ENCODE assay signal across 17 cellular contexts in genomic region chr1:5977494-5978444, GRCh38. TPM values are rescaled to one million over a fixed set of nuclear protein-coding genes. Genes with fewer than 3 reads are reported as not detected.
DNase-seq lines count a peak whose midpoint lies in the region; ATAC-seq and TF ChIP-seq lines count a peak whose summit lies in the region.
"Had no signal": no experiment of that assay in that cellular context is flagged by ENCODE, and none has a peak within 500 bp of the region (broad histone marks: within the 10 kb centered on the region; RNA-seq: fewer than 3 reads in every experiment).

No MANE protein-coding gene starts in this region.

- H3K36me3 Mint-ChIP-seq in Caco-2 (ENCODE audit: insufficient read depth, unreplicated experiment): peaks cover 18% of the 10 kb centered on the region
- H3K36me3 Mint-ChIP-seq in activated T-helper 1 cell treated with anti-CD3 and anti-CD28 coated beads, Interleukin-12 subunit alpha, Interleukin-12 subunit beta, Interleukin-2, Interleukin-4 antibody, amounts not matched to agents 30 ng/mL and 10 ng/mL and 1 ng/mL, durations not matched to agents 14 hours and 24 hours and 36 hours (ENCODE audit: low read depth): peaks cover 14% of the 10 kb centered on the region
- H3K36me3 Mint-ChIP-seq in natural killer cell treated with Interleukin-12 subunit alpha and Interleukin-12 subunit beta and Interleukin-15 and Interleukin-18, amount 100 ng/mL, for 72 hours: peaks cover 7% of the 10 kb centered on the region

- H3K27me3 Mint-ChIP-seq in Caco-2 (ENCODE audit: insufficient read depth, unreplicated experiment): no peaks in the 10 kb centered on the region
- no peaks in the 10 kb centered on the region for H3K27me3 Mint-ChIP-seq in activated T-helper 1 cell treated with anti-CD3 and anti-CD28 coated beads, Interleukin-12 subunit alpha, Interleukin-12 subunit beta, Interleukin-2, Interleukin-4 antibody, amounts not matched to agents 30 ng/mL and 10 ng/mL and 1 ng/mL, durations not matched to agents 14 hours and 24 hours and 36 hours (ENCODE audit: insufficient read depth)
- H3K27me3 Mint-ChIP-seq in natural killer cell treated with Interleukin-12 subunit alpha and Interleukin-12 subunit beta and Interleukin-15 and Interleukin-18, amount 100 ng/mL, for 72 hours: no peaks in the 10 kb centered on the region

- CTCF ChIA-PET in Caco-2 (lab: Charles Lee): no interaction called here

- H3K4me3 ChIP-seq in Caco-2 (ENCODE audit: low read depth, low read length): no peak overlapping the region
- H3K4me3 ChIP-seq: coronary artery, esophagus muscularis mucosa, hepatocyte, PC-9, smooth muscle cell had no signal

- peak; percentile 9 for DNase-seq in NCI-H146 (lab: John Stamatoyannopoulos, UW)
- DNase-seq in NCI-H146 treated with DMSO at 0.1 percent for 48 hours (lab: John Stamatoyannopoulos, UW; ENCODE audit: unreplicated experiment): no peak
- DNase-seq in Caco-2: no peak
- DNase-seq in activated T-helper 1 cell treated with anti-CD3 and anti-CD28 coated beads, Interleukin-12 subunit alpha, Interleukin-12 subunit beta, Interleukin-2, Interleukin-4 antibody, amounts not matched to agents 30 ng/mL and 10 ng/mL and 1 ng/mL, durations not matched to agents 14 hours and 24 hours and 36 hours (ENCODE audit: low spot score): no peak
- DNase-seq in natural killer cell treated with Interleukin-12 subunit alpha and Interleukin-12 subunit beta and Interleukin-15 and Interleukin-18, amount 100 ng/mL, for 72 hours (ENCODE audit: low spot score): no peak
- DNase-seq: amniotic stem cell, DMS153, NCI-H1092 treated with DMSO at 0.1 percent for 48 hours, NCI-H345, PC-9 had no signal

- no peak for ATAC-seq in natural killer cell treated with Interleukin-12 subunit alpha and Interleukin-12 subunit beta and Interleukin-15 and Interleukin-18, amount 100 ng/mL, for 72 hours
- no peak for ATAC-seq in HG03520 (IDR thresholded peaks at IDR 0.05; ENCODE audit: unreplicated experiment)
- ATAC-seq in HG02623 (IDR thresholded peaks at IDR 0.05; ENCODE audit: unreplicated experiment): no peak
- no peak for ATAC-seq in GM21717 (IDR thresholded peaks at IDR 0.05; ENCODE audit: unreplicated experiment)

- POLR2A ChIA-PET in Caco-2 (lab: Charles Lee): no interaction called here

- no peak for TF ChIP-seq CTCF in Caco-2 (IDR thresholded peaks at IDR 0.05; ENCODE audit: insufficient read depth in 1 of 2, low read depth in 1 of 2, low read length in 1 of 2, severe bottlenecking in 1 of 2, unreplicated experiment in 1 of 2)

- H3K4me1 Mint-ChIP-seq in Caco-2 (ENCODE audit: low read depth, unreplicated experiment): no peaks in the 10 kb centered on the region
- peaks cover 41% of the 10 kb centered on the region for H3K4me1 Mint-ChIP-seq in activated T-helper 1 cell treated with anti-CD3 and anti-CD28 coated beads, Interleukin-12 subunit alpha, Interleukin-12 subunit beta, Interleukin-2, Interleukin-4 antibody, amounts not matched to agents 30 ng/mL and 10 ng/mL and 1 ng/mL, durations not matched to agents 14 hours and 24 hours and 36 hours (ENCODE audit: low read depth)
- peaks cover 38 to 40% of the 10 kb centered on the region in 2 donors for H3K4me1 Mint-ChIP-seq in natural killer cell treated with Interleukin-12 subunit alpha and Interleukin-12 subunit beta and Interleukin-15 and Interleukin-18, amount 100 ng/mL, for 72 hours (ENCODE audit: low read depth in 2 of 2)

- no peaks in the 10 kb centered on the region for H3K9me3 Mint-ChIP-seq in Caco-2 (ENCODE audit: unreplicated experiment)
- H3K9me3 Mint-ChIP-seq in activated T-helper 1 cell treated with anti-CD3 and anti-CD28 coated beads, Interleukin-12 subunit alpha, Interleukin-12 subunit beta, Interleukin-2, Interleukin-4 antibody, amounts not matched to agents 30 ng/mL and 10 ng/mL and 1 ng/mL, durations not matched to agents 14 hours and 24 hours and 36 hours: no peaks in the 10 kb centered on the region
- H3K9me3 Mint-ChIP-seq in natural killer cell treated with Interleukin-12 subunit alpha and Interleukin-12 subunit beta and Interleukin-15 and Interleukin-18, amount 100 ng/mL, for 72 hours: no peaks in the 10 kb centered on the region

- H3K27me3 ChIP-seq in Caco-2 (replicated peaks; ENCODE audit: control insufficient read depth, insufficient read depth, low read length): no peaks in the 10 kb centered on the region
- H3K27me3 ChIP-seq: esophagus muscularis mucosa, hepatocyte had no signal

- H3K4me1 ChIP-seq in Caco-2: no peaks in the 10 kb centered on the region

- no TSS peak for BruUV-seq in Caco-2 (replicated peaks; lab: Mats Ljungman, UMichigan)

- peak overlapping the region; percentile 59 for H3K27ac Mint-ChIP-seq in Caco-2 (ENCODE audit: unreplicated experiment)
- peak overlapping the region; percentile 71 for H3K27ac Mint-ChIP-seq in activated T-helper 1 cell treated with anti-CD3 and anti-CD28 coated beads, Interleukin-12 subunit alpha, Interleukin-12 subunit beta, Interleukin-2, Interleukin-4 antibody, amounts not matched to agents 30 ng/mL and 10 ng/mL and 1 ng/mL, durations not matched to agents 14 hours and 24 hours and 36 hours
- H3K27ac Mint-ChIP-seq in natural killer cell treated with Interleukin-12 subunit alpha and Interleukin-12 subunit beta and Interleukin-15 and Interleukin-18, amount 100 ng/mL, for 72 hours: peak overlapping the region; percentile 62 to 72

- no peaks in the 10 kb centered on the region; the same call in 1 of the 2 replicates for H3K36me3 ChIP-seq in Caco-2 (ENCODE audit: control insufficient read depth, insufficient read depth, low read length)

- no peak overlapping the region for H3K4me3 Mint-ChIP-seq in Caco-2 (ENCODE audit: unreplicated experiment)
- H3K4me3 Mint-ChIP-seq in activated T-helper 1 cell treated with anti-CD3 and anti-CD28 coated beads, Interleukin-12 subunit alpha, Interleukin-12 subunit beta, Interleukin-2, Interleukin-4 antibody, amounts not matched to agents 30 ng/mL and 10 ng/mL and 1 ng/mL, durations not matched to agents 14 hours and 24 hours and 36 hours: no peak overlapping the region
- H3K4me3 Mint-ChIP-seq in natural killer cell treated with Interleukin-12 subunit alpha and Interleukin-12 subunit beta and Interleukin-15 and Interleukin-18, amount 100 ng/mL, for 72 hours: peak overlapping the region; percentile 36

- no peaks in the 10 kb centered on the region for H3K9me3 ChIP-seq in Caco-2
- H3K9me3 ChIP-seq: esophagus muscularis mucosa had no signal

- intact Hi-C loops in Caco-2 (cut with micrococcal nuclease; ENCODE audit: unreplicated experiment): no loop called here
- intact Hi-C loops in activated T-helper 1 cell treated with anti-CD3 and anti-CD28 coated beads, Interleukin-12 subunit alpha, Interleukin-12 subunit beta, Interleukin-2, Interleukin-4 antibody, amounts not matched to agents 30 ng/mL and 10 ng/mL and 1 ng/mL, durations not matched to agents 14 hours and 24 hours and 36 hours (cut with micrococcal nuclease): loop anchor here (5.0 kb wide), 1 partner anchor 340 kb away; no protein-coding TSS in a partner anchor

RNA-seq across cellular contexts. Expression of gene NPHP4, which starts 14.5 kb away (rescaled TPM):
- 12.3 TPM in 2 replicates for total RNA-seq in Caco-2 (2022)
- total RNA-seq in activated T-helper 1 cell treated with anti-CD3 and anti-CD28 coated beads, Interleukin-12 subunit alpha, Interleukin-12 subunit beta, Interleukin-2, Interleukin-4 antibody, amounts not matched to agents 30 ng/mL and 10 ng/mL and 1 ng/mL, durations not matched to agents 14 hours and 24 hours and 36 hours: 18.3 and 18.6 TPM in 2 replicates
- total RNA-seq in natural killer cell treated with Interleukin-12 subunit alpha and Interleukin-12 subunit beta and Interleukin-15 and Interleukin-18, amount 100 ng/mL, for 72 hours: 10 to 100 TPM; 27.6 to 58.5 TPM
